20 cellular contexts compared by ENCODE assay signal in genomic region chrX:153882557-153882956, GRCh38. TPM values are rescaled to one million over a fixed set of nuclear protein-coding genes. Genes with fewer than 3 reads are reported as not detected.
A peak's percentile ranks its signal among the peaks of the same experiment; 100 is the strongest.
DNase-seq lines count a peak whose midpoint lies in the region; ATAC-seq and TF ChIP-seq lines count a peak whose summit lies in the region.
"Had no signal": no experiment of that assay in that cellular context is flagged by ENCODE, and none has a peak within 500 bp of the region (broad histone marks: within the 10 kb centered on the region; RNA-seq: fewer than 3 reads in every experiment).

No MANE protein-coding gene starts in this region.

- H3K36me3 Mint-ChIP-seq in Calu3 (ENCODE audit: insufficient read depth, unreplicated experiment): no peaks in the 10 kb centered on the region
- no peaks in the 10 kb centered on the region for H3K36me3 Mint-ChIP-seq in glutamatergic neuron (ENCODE audit: unreplicated experiment)
- H3K36me3 Mint-ChIP-seq: CD4-positive, alpha-beta memory T cell had no signal

- no peak overlapping the region for H2AFZ ChIP-seq in trophoblast cell (ENCODE audit: insufficient read depth, low read length, poor library complexity)

- DNase-seq in Calu3 (no peak), Panc1 (ENCODE audit: low read depth, low spot score) (no peak), glutamatergic neuron (no peak), trophoblast cell (no peak), left lobe of liver (ENCODE audit: low spot score) (no peak), upper lobe of left lung (no peak)
- DNase-seq: AML-193; CD4-positive, alpha-beta memory T cell; DND-41; GDM1; GOT3; MV-4-11; NCI-H1436; NCI-H2081 treated with DMSO at 0.1 percent for 48 hours; NCI-H345; NCI-H748 treated with DMSO at 0.1 percent for 48 hours; SHP77 had no signal

- H4K91ac ChIP-seq in trophoblast cell (ENCODE audit: low read depth, low read length): no peak overlapping the region

- no peaks in the 10 kb centered on the region for H3K79me2 ChIP-seq in trophoblast cell (ENCODE audit: control insufficient read depth, insufficient read depth, low read length, poor library complexity)

- H3K4me3 ChIP-seq in Panc1 (ENCODE audit: low read depth in 2 of 2, low read length in 2 of 2) (peak overlapping the region in 1 of 2 experiments; percentile 13; a peak in 2 of 4 replicates), trophoblast cell (ENCODE audit: low read depth, low read length) (no peak overlapping the region), upper lobe of left lung (no peak overlapping the region)

- peaks cover 86% of the 10 kb centered on the region for H3K4me1 ChIP-seq in Panc1 (ENCODE audit: control insufficient read depth, insufficient read depth, low read length)
- peaks cover 18 to 37% of the 10 kb centered on the region in 2 experiments for H3K4me1 ChIP-seq in trophoblast cell (ENCODE audit: control insufficient read depth in 1 of 2, insufficient read depth in 2 of 2, low read length in 2 of 2)
- H3K4me1 ChIP-seq in upper lobe of left lung: peaks cover 0 to 14% (median 3%) of the 10 kb centered on the region in 4 donors

- POLR2A ChIA-PET in Panc1 (lab: Charles Lee): interaction anchor here (0.7 kb wide), 1 partner anchor 15 kb away, joined by 4 read pairs; no protein-coding TSS in a partner anchor

- CTCF ChIA-PET in Calu3 (lab: Charles Lee): no interaction called here
- CTCF ChIA-PET in Panc1 (lab: Charles Lee): no interaction called here

- H3K23ac ChIP-seq in trophoblast cell (ENCODE audit: low read length): no peak overlapping the region

- no peak overlapping the region for H4K12ac ChIP-seq in trophoblast cell (ENCODE audit: low read depth, low read length)

- no peak overlapping the region for H2BK5ac ChIP-seq in trophoblast cell (ENCODE audit: low read depth, low read length, poor library complexity)

- ATAC-seq in Panc1: no peak
- no peak for ATAC-seq in left lobe of liver
- ATAC-seq in upper lobe of left lung (ENCODE audit: low FRiP score in 2 of 2): no peak
- ATAC-seq in GM18909 (IDR thresholded peaks at IDR 0.05; ENCODE audit: poor library complexity, unreplicated experiment): no peak

- no peak overlapping the region for H2BK12ac ChIP-seq in trophoblast cell (ENCODE audit: low read length)

- no peak overlapping the region for H3K4ac ChIP-seq in trophoblast cell (ENCODE audit: low read depth, low read length)

- in situ Hi-C loops in Panc1 (cut with HindIII; ENCODE audit: low pct_unique_long_range_greater_than_20kb, low sequenced_read_pairs): no loop called here

- no peaks in the 10 kb centered on the region for H3K36me3 ChIP-seq in Panc1 (ENCODE audit: control insufficient read depth, insufficient read depth, low read length)
- no peaks in the 10 kb centered on the region for H3K36me3 ChIP-seq in trophoblast cell (ENCODE audit: control insufficient read depth in 1 of 2, insufficient read depth in 2 of 2, low read length in 2 of 2)
- H3K36me3 ChIP-seq in upper lobe of left lung: no peaks in the 10 kb centered on the region

- H3K27ac ChIP-seq in Panc1 (ENCODE audit: low read length): peak overlapping the region; percentile 80
- peak overlapping the region; percentile 11 for H3K27ac ChIP-seq in trophoblast cell (ENCODE audit: low read depth, low read length)
- no peak overlapping the region for H3K27ac ChIP-seq in upper lobe of left lung

- no peak overlapping the region for H3K9ac ChIP-seq in trophoblast cell (ENCODE audit: low read length)

- peak overlapping the region; percentile 27 for H3K4me2 ChIP-seq in trophoblast cell (ENCODE audit: low read length)

- H3K4me3 Mint-ChIP-seq in Calu3 (ENCODE audit: low read depth, unreplicated experiment) (peak overlapping the region; percentile 50), glutamatergic neuron (ENCODE audit: unreplicated experiment) (peak overlapping the region; percentile 95)
- H3K4me3 Mint-ChIP-seq: CD4-positive, alpha-beta memory T cell; IgD-negative memory B cell had no signal

- H3K9me3 ChIP-seq in Panc1 (ENCODE audit: control insufficient read depth, insufficient read depth, low read depth, low read length) (no peaks in the 10 kb centered on the region), trophoblast cell (ENCODE audit: insufficient read depth, low read depth, low read length) (no peaks in the 10 kb centered on the region), upper lobe of left lung (no peaks in the 10 kb centered on the region)

- no CpG with 5 or more reads among the region's 7 CpGs for WGBS in trophoblast cell (ENCODE audit: extremely low coverage, insufficient coverage, insufficient read length)
- 38% methylated on average over 5 of the region's 7 CpGs; no CpG with 5 or more reads in 1 of the 2 donors for WGBS in upper lobe of left lung, 2 donors

- BruUV-seq in Calu3 (replicated peaks; lab: Mats Ljungman, UMichigan) (no TSS peak), Panc1 (replicated peaks; lab: Mats Ljungman, UMichigan) (no TSS peak)

- no peak for TF ChIP-seq POLR2A in upper lobe of left lung (IDR thresholded peaks at IDR 0.05)

- H3K9me3 Mint-ChIP-seq in Calu3 (ENCODE audit: low read depth, unreplicated experiment) (no peaks in the 10 kb centered on the region), glutamatergic neuron (ENCODE audit: unreplicated experiment) (peaks cover 14% of the 10 kb centered on the region)
- H3K9me3 Mint-ChIP-seq: IgD-negative memory B cell had no signal

- H3K14ac ChIP-seq in trophoblast cell (ENCODE audit: low read length): no peak overlapping the region

- H4K8ac ChIP-seq in trophoblast cell (ENCODE audit: low read depth, low read length): no peak overlapping the region

- peaks cover 9% of the 10 kb centered on the region for H3K79me1 ChIP-seq in trophoblast cell (ENCODE audit: low read length)

- intact Hi-C loops in Calu3 (cut with micrococcal nuclease; ENCODE audit: unreplicated experiment) (no loop called here), Panc1 (cut with micrococcal nuclease; ENCODE audit: unreplicated experiment) (loop anchor here (10.0 kb wide), 2 partner anchors 78 to 118 kb away; partner anchors contain the start of gene PLXNB3)

- H2BK120ac ChIP-seq in trophoblast cell (ENCODE audit: insufficient read depth, low read length, poor library complexity): no peak overlapping the region

- H3K27ac Mint-ChIP-seq in Calu3 (ENCODE audit: unreplicated experiment) (peak overlapping the region; percentile 70), glutamatergic neuron (ENCODE audit: unreplicated experiment) (peak overlapping the region; percentile 95)
- H3K27ac Mint-ChIP-seq: CD4-positive, alpha-beta memory T cell; IgD-negative memory B cell had no signal

- H3K4me1 Mint-ChIP-seq in Calu3 (ENCODE audit: low read depth, unreplicated experiment) (peaks cover 35% of the 10 kb centered on the region), glutamatergic neuron (ENCODE audit: low read depth, unreplicated experiment) (peaks cover 10% of the 10 kb centered on the region)

- H3K27me3 Mint-ChIP-seq in Calu3 (ENCODE audit: unreplicated experiment): peaks cover 5% of the 10 kb centered on the region
- H3K27me3 Mint-ChIP-seq in glutamatergic neuron (ENCODE audit: unreplicated experiment): peaks cover 18% of the 10 kb centered on the region

- no peak for TF ChIP-seq EP300 in upper lobe of left lung (IDR thresholded peaks at IDR 0.05)

- H3K18ac ChIP-seq in trophoblast cell (ENCODE audit: low read length): no peak overlapping the region

- H2AK5ac ChIP-seq in trophoblast cell (ENCODE audit: low read length): no peak overlapping the region

- TF ChIP-seq CTCF in Calu3 (IDR thresholded peaks at IDR 0.05; ENCODE audit: unreplicated experiment): no peak
- no peak for TF ChIP-seq CTCF in Panc1 (IDR thresholded peaks at IDR 0.05)
- TF ChIP-seq CTCF in glutamatergic neuron (IDR thresholded peaks at IDR 0.05; ENCODE audit: partially characterized antibody, unreplicated experiment): no peak
- TF ChIP-seq CTCF in upper lobe of left lung (IDR thresholded peaks at IDR 0.05): no peak

- H3K27me3 ChIP-seq in Panc1 (ENCODE audit: control insufficient read depth, insufficient read depth, low read length) (no peaks in the 10 kb centered on the region), trophoblast cell (ENCODE audit: insufficient read depth, low read length) (no peaks in the 10 kb centered on the region), upper lobe of left lung (peaks cover 0 to 56% (median 3%) of the 10 kb centered on the region in 4 donors)

RNA-seq across cellular contexts. Expression of gene L1CAM, which starts 3.4 kb away (rescaled TPM):
- 14.2 and 16.1 TPM in 2 replicates for total RNA-seq in Calu3 (2022)
- total RNA-seq in Panc1 (2021; ENCODE audit: unreplicated experiment): 819 TPM
- 824 TPM for polyA plus RNA-seq in Panc1 (2012; ENCODE audit: insufficient read length)
- total RNA-seq in glutamatergic neuron (ENCODE audit: unreplicated experiment): 925 TPM
- 17.7 and 21.8 TPM in 2 replicates for polyA plus RNA-seq in trophoblast cell (2013)
- total RNA-seq in left lobe of liver: 0.88 TPM
- total RNA-seq in upper lobe of left lung: 10 to 100 TPM in 1 of 6 donors, 1 to 10 TPM in 2, under 1 TPM in 2, not detected in 1; 0.52 to 10.0 (median 1.1) TPM

RNA-seq across cellular contexts. Expression of gene AVPR2, which starts 21.9 kb away (rescaled TPM):
- total RNA-seq in Calu3 (2022) (not detected in 2 replicates), Panc1 (2021; ENCODE audit: unreplicated experiment) (10.6 TPM), glutamatergic neuron (ENCODE audit: unreplicated experiment) (not detected), left lobe of liver (not detected), upper lobe of left lung (1 to 10 TPM in 3 of 6 donors, not detected in 3; 1.2 to 2.8 (median 1.4) TPM)
- polyA plus RNA-seq in Panc1 (2012; ENCODE audit: insufficient read length): 15.5 TPM
- not detected in 2 replicates for polyA plus RNA-seq in trophoblast cell (2013)
- total RNA-seq: CD4-positive, alpha-beta memory T cell; LHCN-M2 had no signal
- polyA plus RNA-seq: IgD-negative memory B cell had no signal

RNA-seq across cellular contexts. Expression of gene ARHGAP4, which starts 43.5 kb away (rescaled TPM):
- total RNA-seq in Calu3 (2022) (2.6 and 3.8 TPM in 2 replicates), Panc1 (2021; ENCODE audit: unreplicated experiment) (225 TPM), glutamatergic neuron (ENCODE audit: unreplicated experiment) (33.5 TPM), left lobe of liver (8.1 TPM), upper lobe of left lung (100 to 1,000 TPM in 2 of 6 donors, 10 to 100 TPM in 4; 33.4 to 353 (median 82.6) TPM)
- 297 TPM for polyA plus RNA-seq in Panc1 (2012; ENCODE audit: insufficient read length)
- 1.5 and 1.9 TPM in 2 replicates for polyA plus RNA-seq in trophoblast cell (2013)

RNA-seq across cellular contexts. Expression of gene PDZD4, which starts 52.2 kb away (rescaled TPM):
- total RNA-seq in Calu3 (2022): 0.59 and 0.76 TPM in 2 replicates
- total RNA-seq in Panc1 (2021; ENCODE audit: unreplicated experiment): 37.2 TPM
- 46.9 TPM for polyA plus RNA-seq in Panc1 (2012; ENCODE audit: insufficient read length)
- total RNA-seq in glutamatergic neuron (ENCODE audit: unreplicated experiment): 41.8 TPM
- polyA plus RNA-seq in trophoblast cell (2013): 0.18 and 0.29 TPM in 2 replicates
- total RNA-seq in left lobe of liver: 0.91 TPM
- total RNA-seq in upper lobe of left lung: 1 to 10 TPM; 1.6 to 8.9 (median 6.3) TPM

RNA-seq across cellular contexts. Expression of gene NAA10, which starts 52.3 kb away (rescaled TPM):
- 132 and 139 TPM in 2 replicates for total RNA-seq in Calu3 (2022)
- total RNA-seq in Panc1 (2021; ENCODE audit: unreplicated experiment): 246 TPM
- 347 TPM for polyA plus RNA-seq in Panc1 (2012; ENCODE audit: insufficient read length)
- 129 TPM for total RNA-seq in glutamatergic neuron (ENCODE audit: unreplicated experiment)
- polyA plus RNA-seq in trophoblast cell (2013): 92.2 and 95.5 TPM in 2 replicates
- 38.0 TPM for total RNA-seq in left lobe of liver
- total RNA-seq in upper lobe of left lung: 100 to 1,000 TPM in 2 of 6 donors, 10 to 100 TPM in 4; 30.7 to 116 (median 76.2) TPM

Comparison
In these comparisons a context has a peak if more than half of its experiments do, and no peak if none do; other contexts are left out.
1. H3K27ac ChIP-seq: peak in Panc1 (single experiment) and trophoblast cell (single experiment); none in upper lobe of left lung (0 of 4).
2. RNA of gene L1CAM, which starts 3.4 kb away (total RNA-seq): 925 TPM in glutamatergic neuron (single experiment) and 819 TPM in Panc1 (single experiment); 14.2 to 16.1 TPM in Calu3, 0.52 to 10.0 TPM in upper lobe of left lung and 0.88 TPM in left lobe of liver (single experiment); every median in the first group is over 10 times any median in the second.